3 cellular contexts compared by ENCODE assay signal in genomic region chr20:63182946-63183415, GRCh38.
TF ChIP-seq lines count a peak whose summit lies in the region.

No MANE protein-coding gene starts in this region.

TF ChIP-seq in GM12891, 5 proteins besides CTCF, POLR2A, EP300 and RAD21:
- TF ChIP-seq POLR2AphosphoS5 (IDR thresholded peaks at IDR 0.05; ENCODE audit: low read depth, low read length) (no peak), POU2F2 (IDR thresholded peaks at IDR 0.05; ENCODE audit: low read depth, low read length) (no peak), PAX5 (IDR thresholded peaks at IDR 0.05; ENCODE audit: insufficient read depth, low read length, severe bottlenecking) (no peak), SPI1 (IDR thresholded peaks at IDR 0.05; ENCODE audit: low read depth, low read length) (no peak), TAF1 (IDR thresholded peaks at IDR 0.05; ENCODE audit: low read depth, low read length) (no peak)

TF ChIP-seq in HEK293, 187 proteins besides CTCF, POLR2A, EP300 and RAD21:
- TF ChIP-seq ZBTB20 (tag by site-specific recombination; IDR thresholded peaks at IDR 0.05), result peak; percentile 24; the same call in 1 of the 2 replicates
- no peak for TF ChIP-seq ZNF626 (tag by site-specific recombination; IDR thresholded peaks at IDR 0.05)
- TF ChIP-seq ZNF600 (tag by site-specific recombination; IDR thresholded peaks at IDR 0.05), result peak; percentile 60
- peak; percentile 66 for TF ChIP-seq GLIS1 (tag by site-specific recombination; IDR thresholded peaks at IDR 0.05)
- no peak for TF ChIP-seq ZNF362 (tag by site-specific recombination; IDR thresholded peaks at IDR 0.05)

TF ChIP-seq in HepG2, 621 proteins besides CTCF, POLR2A, EP300 and RAD21 (continues in another document):
- TF ChIP-seq EZH2 (conservative IDR thresholded peaks at IDR 0.05; ENCODE audit: low read depth, low read length) (peak; percentile 84), SSRP1 (CRISPR knock-in tag; IDR thresholded peaks at IDR 0.05) (no peak), PCBP1 (IDR thresholded peaks at IDR 0.05; ENCODE audit: borderline replicate concordance, low read depth, low read length) (0 out of 2 replicates have a peak, but pooled peaks have one; percentile 51), NFAT5 (CRISPR knock-in tag; IDR thresholded peaks at IDR 0.05) (peak; percentile 26; the same call in 1 of the 2 replicates), ZNF230 (CRISPR knock-in tag; IDR thresholded peaks at IDR 0.05) (no peak), HOXA7 (CRISPR knock-in tag; IDR thresholded peaks at IDR 0.05) (no peak), ATF2 (CRISPR knock-in tag; IDR thresholded peaks at IDR 0.05) (no peak), ZNF30 (CRISPR knock-in tag; IDR thresholded peaks at IDR 0.05) (no peak), TMF1 (CRISPR knock-in tag; IDR thresholded peaks at IDR 0.05; ENCODE audit: low read depth) (no peak), HMG20B (CRISPR knock-in tag; conservative IDR thresholded peaks at IDR 0.05) (no peak), ZNF121 (CRISPR knock-in tag; IDR thresholded peaks at IDR 0.05) (no peak), HNF1B (CRISPR knock-in tag; IDR thresholded peaks at IDR 0.05) (no peak), BORCS8-MEF2B (CRISPR knock-in tag; IDR thresholded peaks at IDR 0.05) (peak; percentile 63; the same call in 1 of the 2 replicates), POGK (CRISPR knock-in tag; conservative IDR thresholded peaks at IDR 0.05) (0 out of 2 replicates have a peak, but pooled peaks have one; percentile 15), HES4 (CRISPR knock-in tag; IDR thresholded peaks at IDR 0.05; ENCODE audit: borderline replicate concordance) (no peak), ZMAT5 (CRISPR knock-in tag; IDR thresholded peaks at IDR 0.05; ENCODE audit: borderline replicate concordance, low read depth) (no peak), ZBTB38 (CRISPR knock-in tag; IDR thresholded peaks at IDR 0.05) (no peak), ARNTL (CRISPR knock-in tag; IDR thresholded peaks at IDR 0.05) (no peak), ZNF598 (CRISPR knock-in tag; IDR thresholded peaks at IDR 0.05; ENCODE audit: borderline replicate concordance) (no peak), ZSCAN5A (CRISPR knock-in tag; IDR thresholded peaks at IDR 0.05; ENCODE audit: borderline replicate concordance) (no peak), MAZ (IDR thresholded peaks at IDR 0.05; ENCODE audit: borderline replicate concordance, low read depth, low read length) (0 out of 2 replicates have a peak, but pooled peaks have one; percentile 13), MAZ (CRISPR knock-in tag; IDR thresholded peaks at IDR 0.05; ENCODE audit: low read depth) (no peak), ZBTB8A (CRISPR knock-in tag; IDR thresholded peaks at IDR 0.05; ENCODE audit: borderline replicate concordance, low read depth) (no peak), ZNF691 (CRISPR knock-in tag; IDR thresholded peaks at IDR 0.05; ENCODE audit: borderline replicate concordance, low read depth) (no peak), PREB (CRISPR knock-in tag; IDR thresholded peaks at IDR 0.05) (peak; percentile 90; the same call in 1 of the 2 replicates), HOXA3 (CRISPR knock-in tag; IDR thresholded peaks at IDR 0.05) (0 out of 2 replicates have a peak, but pooled peaks have one; percentile 29), ZNF207 (IDR thresholded peaks at IDR 0.05; ENCODE audit: borderline replicate concordance) (no peak), ZNF350 (CRISPR knock-in tag; IDR thresholded peaks at IDR 0.05; ENCODE audit: borderline replicate concordance, low read depth) (0 out of 2 replicates have a peak, but pooled peaks have one; percentile 36), TBP (CRISPR knock-in tag; IDR thresholded peaks at IDR 0.05) (0 out of 2 replicates have a peak, but pooled peaks have one; percentile 55), KDM3A (CRISPR knock-in tag; IDR thresholded peaks at IDR 0.05; ENCODE audit: low read depth) (no peak)
